In genomic region chr19:13091400-13092161, GRCh38 we compare ENCODE assay signal across 8 cellular contexts. TPM values are rescaled to one million over a fixed set of nuclear protein-coding genes. Genes with fewer than 3 reads are reported as not detected.
DNase-seq lines count a peak whose midpoint lies in the region; ATAC-seq and TF ChIP-seq lines count a peak whose summit lies in the region.

No MANE protein-coding gene starts in this region.

- H2AFZ ChIP-seq in SK-N-SH (ENCODE audit: low read depth): no peak overlapping the region
- H2AFZ ChIP-seq in Karpas-422 (ENCODE audit: low read length): no peak overlapping the region

- H3K79me2 ChIP-seq in SK-N-SH (ENCODE audit: insufficient read depth) (no peaks in the 10 kb centered on the region), Karpas-422 (ENCODE audit: low read length) (no peaks in the 10 kb centered on the region)

- H3K9me2 ChIP-seq in SK-N-SH (no peaks in the 10 kb centered on the region), Karpas-422 (replicated peaks; ENCODE audit: insufficient read depth, low read length) (no peaks in the 10 kb centered on the region)

- no peak for TF ChIP-seq CTCF in SK-N-SH (IDR thresholded peaks at IDR 0.05)

- H4K20me1 ChIP-seq in SK-N-SH (ENCODE audit: insufficient read depth) (no peaks in the 10 kb centered on the region), Karpas-422 (ENCODE audit: insufficient read depth, low read depth, low read length) (no peaks in the 10 kb centered on the region)

- DNase-seq in AG20443 (ENCODE audit: low spot score): peak; percentile 83
- DNase-seq in SK-N-SH: peak; percentile 91
- peak; percentile 95 for DNase-seq in globus pallidus (ENCODE audit: low spot score)
- DNase-seq in posterior cingulate gyrus: peak in 8 of 10 donors; percentile 66 to 96 (median 79)
- DNase-seq in NCI-H2107 treated with DMSO at 0.1 percent for 48 hours (lab: John Stamatoyannopoulos, UW; ENCODE audit: unreplicated experiment): no peak
- no peak for DNase-seq in Karpas-422

- peak overlapping the region; percentile 63 for H3K4me2 ChIP-seq in SK-N-SH
- H3K4me2 ChIP-seq in Karpas-422 (ENCODE audit: low read depth, low read length, poor library complexity, severe bottlenecking): no peak overlapping the region

- H3K4me3 ChIP-seq in SK-N-SH (ENCODE audit: low read depth in 2 of 2, low read length in 1 of 2): peak overlapping the region in 1 of 2 experiments; percentile 17; a peak in 1 of 4 replicates
- H3K4me3 ChIP-seq in Karpas-422 (ENCODE audit: low read length): no peak overlapping the region

- TF ChIP-seq EP300 in SK-N-SH (IDR thresholded peaks at IDR 0.05; ENCODE audit: borderline replicate concordance in 1 of 2, low read depth in 1 of 2, low read length in 1 of 2): no peak

- POLR2A ChIA-PET in SK-N-SH (lab: Yijun Ruan, JAX): interaction anchor here (0.8 to 1.7 kb wide), 7 partner anchors 14 to 154 kb away, joined by 3 to 6 read pairs (median 3); no protein-coding TSS in a partner anchor

- H3F3A ChIP-seq in SK-N-SH (replicated peaks; ENCODE audit: insufficient read depth): no peaks in the 10 kb centered on the region

- CTCF ChIA-PET in SK-N-SH (lab: Yijun Ruan, JAX): interaction anchor here (0.9 to 9.2 kb wide), 6 partner anchors 13 to 313 kb away, joined by 3 to 603 read pairs (median 79); partner anchors contain the start of genes DAND5 and LYL1

- WGBS in SK-N-SH (ENCODE audit: low lambda C conversion rate): 50% methylated on average over 23 of the region's 25 CpGs

- H3K9ac ChIP-seq in SK-N-SH: peak overlapping the region; percentile 43; the same call in 1 of the 2 replicates
- no peak overlapping the region for H3K9ac ChIP-seq in Karpas-422 (ENCODE audit: low read length)

- H3K27ac ChIP-seq in SK-N-SH (ENCODE audit: low read depth in 2 of 2, low read length in 1 of 2): peak overlapping the region; percentile 79 to 99
- no peak overlapping the region for H3K27ac ChIP-seq in Karpas-422 (ENCODE audit: low read length)

- H3K9me3 ChIP-seq in SK-N-SH: no peaks in the 10 kb centered on the region
- H3K9me3 ChIP-seq in Karpas-422 (ENCODE audit: low read length): no peaks in the 10 kb centered on the region

- ATAC-seq in HG03457 (IDR thresholded peaks at IDR 0.05; ENCODE audit: unreplicated experiment): no peak
- ATAC-seq in GM21786 (IDR thresholded peaks at IDR 0.05; ENCODE audit: unreplicated experiment): no peak

- no peaks in the 10 kb centered on the region for H3K27me3 ChIP-seq in SK-N-SH (ENCODE audit: insufficient read depth)
- H3K27me3 ChIP-seq in Karpas-422 (ENCODE audit: low read length): no peaks in the 10 kb centered on the region

- no peak for TF ChIP-seq RAD21 in SK-N-SH (IDR thresholded peaks at IDR 0.05; ENCODE audit: low read length)

- peaks cover 0 to 13% of the 10 kb centered on the region in 2 experiments for H3K36me3 ChIP-seq in SK-N-SH (replicated peaks in 1 of 2; ENCODE audit: control insufficient read depth in 1 of 2, insufficient read depth in 2 of 2, low read length in 1 of 2)
- H3K36me3 ChIP-seq in Karpas-422 (ENCODE audit: insufficient read depth, low read length): no peaks in the 10 kb centered on the region

- H3K4me1 ChIP-seq in SK-N-SH (ENCODE audit: control insufficient read depth in 1 of 2, insufficient read depth in 2 of 2, low read depth in 1 of 2, low read length in 1 of 2) (peaks cover 19 to 75% of the 10 kb centered on the region in 2 experiments), Karpas-422 (ENCODE audit: low read length) (peaks cover 28% of the 10 kb centered on the region)

- intact Hi-C loops in posterior cingulate gyrus (cut with DNase I): loop anchor here (5.0 kb wide), 1 partner anchor 59 kb away; no protein-coding TSS in a partner anchor

TF ChIP-seq in SK-N-SH, 30 proteins besides CTCF, POLR2A, EP300 and RAD21:
- no peak for TF ChIP-seq USF2 (IDR thresholded peaks at IDR 0.05; ENCODE audit: borderline replicate concordance, low read depth, low read length)
- peak; percentile 37; the same call in 1 of the 2 replicates for TF ChIP-seq MXI1 (IDR thresholded peaks at IDR 0.05; ENCODE audit: low read depth, low read length)

RNA-seq across cellular contexts. Expression of gene LYL1, which starts 11.1 kb away (rescaled TPM):
- 1.1 and 2.2 TPM in 2 replicates for polyA plus RNA-seq in SK-N-SH (2012; rRNA removed)
- polyA plus RNA-seq in SK-N-SH (2012; cell fraction: cytosol; rRNA removed): 0.80 and 1.8 TPM in 2 replicates
- 3.7 and 4.9 TPM in 2 replicates for polyA plus RNA-seq in SK-N-SH (2012; cell fraction: nucleus; rRNA removed)
- 99.1 and 285 TPM in 2 replicates for total RNA-seq in Karpas-422 (2014; rRNA removed; shearing (Covaris generic); ENCODE audit: low replicate concordance)

RNA-seq across cellular contexts. Expression of gene TRMT1, which starts 25.0 kb away (rescaled TPM):
- 60.9 and 64.9 TPM in 2 replicates for polyA plus RNA-seq in SK-N-SH (2012; rRNA removed)
- polyA plus RNA-seq in SK-N-SH (2012; cell fraction: cytosol; rRNA removed): 15.7 and 22.8 TPM in 2 replicates
- 485 and 635 TPM in 2 replicates for polyA plus RNA-seq in SK-N-SH (2012; cell fraction: nucleus; rRNA removed)
- 35.9 and 69.7 TPM in 2 replicates for total RNA-seq in Karpas-422 (2014; rRNA removed; shearing (Covaris generic); ENCODE audit: low replicate concordance)

RNA-seq across cellular contexts. Expression of gene NACC1, which starts 26.5 kb away (rescaled TPM):
- 72.8 and 127 TPM in 2 replicates for polyA plus RNA-seq in SK-N-SH (2012; rRNA removed)
- polyA plus RNA-seq in SK-N-SH (2012; cell fraction: cytosol; rRNA removed): 36.3 and 58.8 TPM in 2 replicates
- polyA plus RNA-seq in SK-N-SH (2012; cell fraction: nucleus; rRNA removed): 107 and 113 TPM in 2 replicates
- 28.0 and 76.4 TPM in 2 replicates for total RNA-seq in Karpas-422 (2014; rRNA removed; shearing (Covaris generic); ENCODE audit: low replicate concordance)

RNA-seq across cellular contexts. Expression of gene STX10, which starts 58.6 kb away (rescaled TPM):
- 143 and 163 TPM in 2 replicates for polyA plus RNA-seq in SK-N-SH (2012; rRNA removed)
- 105 and 124 TPM in 2 replicates for polyA plus RNA-seq in SK-N-SH (2012; cell fraction: cytosol; rRNA removed)
- polyA plus RNA-seq in SK-N-SH (2012; cell fraction: nucleus; rRNA removed): 322 and 532 TPM in 2 replicates
- 47.0 and 103 TPM in 2 replicates for total RNA-seq in Karpas-422 (2014; rRNA removed; shearing (Covaris generic); ENCODE audit: low replicate concordance)

RNA-seq across cellular contexts. Expression of gene IER2, which starts 58.6 kb away (rescaled TPM):
- 55.7 and 115 TPM in 2 replicates for polyA plus RNA-seq in SK-N-SH (2012; rRNA removed)
- 56.1 and 82.2 TPM in 2 replicates for polyA plus RNA-seq in SK-N-SH (2012; cell fraction: cytosol; rRNA removed)
- 210 and 342 TPM in 2 replicates for polyA plus RNA-seq in SK-N-SH (2012; cell fraction: nucleus; rRNA removed)
- total RNA-seq in Karpas-422 (2014; rRNA removed; shearing (Covaris generic); ENCODE audit: low replicate concordance): 7.3 and 15.9 TPM in 2 replicates

Comparison
In these comparisons a context has a peak if more than half of its experiments do, and no peak if none do; other contexts are left out.
1. DNase-seq: peak in AG20443 (single experiment), SK-N-SH (single experiment), globus pallidus (single experiment) and posterior cingulate gyrus (8 of 10); none in NCI-H2107 treated with DMSO at 0.1 percent for 48 hours (single experiment) and Karpas-422 (single experiment).